Comparison of ENCODE assay signal across 8 cellular contexts in genomic region chr11:91768783-91769182, GRCh38.
"Had no signal": no experiment of that assay in that cellular context is flagged by ENCODE, and none has a peak within 500 bp of the region (broad histone marks: within the 10 kb centered on the region; RNA-seq: fewer than 3 reads in every experiment).

No MANE protein-coding gene starts in this region.

- H3K4me3 ChIP-seq: GM23248, HAP-1 had no signal

- ATAC-seq: HCT116 had no signal

- H3K27ac Mint-ChIP-seq: HFFc6 had no signal

- FAIRE-seq: HTR-8/SVneo had no signal

- H3K36me3 ChIP-seq: HAP-1 had no signal

- H3K9ac ChIP-seq: GM23248 had no signal

- DNase-seq: GM23248, H7, HFFc6, IMR-90, KBM-7 had no signal

- H3K27ac ChIP-seq: GM23248 had no signal

- H3K4me3 Mint-ChIP-seq: HFFc6 had no signal

- H2AFZ ChIP-seq: GM23248 had no signal

- H3K9me3 ChIP-seq: HAP-1 had no signal

- H3K4me1 ChIP-seq: HAP-1 had no signal
